Comparison of ENCODE assay signal across 9 cellular contexts in the genomic region with DNA sequence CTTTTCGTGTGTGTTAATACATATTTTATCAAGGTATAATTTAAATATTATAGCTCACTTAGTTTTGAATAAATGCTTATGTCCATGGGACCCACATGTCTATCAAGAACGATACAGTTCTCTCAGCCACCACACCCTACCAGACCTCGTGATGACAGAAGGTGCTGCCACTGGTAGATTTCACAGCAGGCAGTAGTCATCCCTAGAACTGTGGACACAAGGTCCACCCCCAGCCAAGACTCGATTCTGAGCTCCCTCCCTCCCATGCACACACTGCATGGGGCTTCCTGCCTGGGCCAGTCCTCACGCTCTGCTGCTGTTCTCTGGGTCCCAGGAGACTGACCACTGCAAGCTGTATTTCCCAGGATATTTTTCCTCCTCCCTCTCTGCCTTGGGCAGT. TPM values are rescaled to one million over a fixed set of nuclear protein-coding genes. Genes with fewer than 3 reads are reported as not detected.
A peak's percentile ranks its signal among the peaks of the same experiment; 100 is the strongest.
DNase-seq lines count a peak whose midpoint lies in the region; ATAC-seq and TF ChIP-seq lines count a peak whose summit lies in the region.
"Had no signal": no experiment of that assay in that cellular context is flagged by ENCODE, and none has a peak within 500 bp of the region (broad histone marks: within the 10 kb centered on the region; RNA-seq: fewer than 3 reads in every experiment).

No MANE protein-coding gene starts in this region.

- in situ Hi-C loops in brain microvascular endothelial cell (cut with HindIII; ENCODE audit: low pct_ligation_motif_present, low sequenced_read_pairs), result no loop called here
- in situ Hi-C loops in HAP-1 (cut with MboI; ENCODE audit: low sequenced_read_pairs), result no loop called here

- DNase-seq in GM19238 (ENCODE audit: insufficient read length, low spot score), result peak; percentile 25
- peak; percentile 88 for DNase-seq in brain microvascular endothelial cell
- no peak for DNase-seq in HK-2 (ENCODE audit: unreplicated experiment)
- no peak for DNase-seq in hippocampal formation (lab: John Stamatoyannopoulos, UW)
- DNase-seq in HAP-1 (ENCODE audit: low spot score in 2 of 2), result no peak
- no peak for DNase-seq in activated naive CD4-positive, alpha-beta T cell treated with anti-CD3 and anti-CD28 coated beads, Interleukin-2, amount 50 U/mL, for 72 hours (ENCODE audit: low spot score in 2 of 2)
- DNase-seq: pancreas had no signal

- H3K36me3 Mint-ChIP-seq in activated naive CD4-positive, alpha-beta T cell treated with anti-CD3 and anti-CD28 coated beads, Interleukin-2, amount 50 U/mL, for 72 hours, result peaks cover 0 to under 1% of the 10 kb centered on the region in 2 donors

- peak overlapping the region; percentile 8 for H3K9ac ChIP-seq in skeletal muscle satellite cell (ENCODE audit: low read depth, low read length)

- H3K27ac ChIP-seq in brain microvascular endothelial cell, result peak overlapping the region; percentile 44
- H3K27ac ChIP-seq: pancreas had no signal

- TF ChIP-seq CTCF in brain microvascular endothelial cell (IDR thresholded peaks at IDR 0.05; ENCODE audit: low read depth, low read length, missing control alignments), result no peak

- H3K9me3 Mint-ChIP-seq in activated naive CD4-positive, alpha-beta T cell treated with anti-CD3 and anti-CD28 coated beads, Interleukin-2, amount 50 U/mL, for 72 hours, result no peaks in the 10 kb centered on the region

- H3K36me3 ChIP-seq in brain microvascular endothelial cell (replicated peaks) (no peaks in the 10 kb centered on the region), skeletal muscle satellite cell (ENCODE audit: insufficient read depth, low read length) (no peaks in the 10 kb centered on the region), HAP-1 (replicated peaks) (no peaks in the 10 kb centered on the region)
- H3K36me3 ChIP-seq: pancreas had no signal

- H3K4me3 ChIP-seq in brain microvascular endothelial cell (ENCODE audit: low read depth, low read length) (no peak overlapping the region), skeletal muscle satellite cell (ENCODE audit: low read length) (no peak overlapping the region), HAP-1 (no peak overlapping the region)
- H3K4me3 ChIP-seq: pancreas had no signal

- ATAC-seq in HG02973 (IDR thresholded peaks at IDR 0.05; ENCODE audit: unreplicated experiment), result peak; percentile 93
- ATAC-seq in activated naive CD4-positive, alpha-beta T cell treated with anti-CD3 and anti-CD28 coated beads, Interleukin-2, amount 50 U/mL, for 72 hours, result no peak

- H3K4me1 ChIP-seq in skeletal muscle satellite cell (ENCODE audit: control insufficient read depth, insufficient read depth, low read length) (peaks cover 44% of the 10 kb centered on the region), HAP-1 (no peaks in the 10 kb centered on the region)

- peak overlapping the region; percentile 5 for H3K4me2 ChIP-seq in skeletal muscle satellite cell (ENCODE audit: low read length)

- no peaks in the 10 kb centered on the region for H3K9me3 ChIP-seq in skeletal muscle satellite cell (replicated peaks; ENCODE audit: low read length)
- H3K9me3 ChIP-seq in HAP-1, result no peaks in the 10 kb centered on the region
- H3K9me3 ChIP-seq: pancreas had no signal

- H3K27me3 ChIP-seq in brain microvascular endothelial cell (replicated peaks), result no peaks in the 10 kb centered on the region
- no peaks in the 10 kb centered on the region for H3K27me3 ChIP-seq in skeletal muscle satellite cell (ENCODE audit: control insufficient read depth, insufficient read depth, low read length)
- no peaks in the 10 kb centered on the region; the same call in 1 of the 2 replicates for H3K27me3 ChIP-seq in HAP-1 (ENCODE audit: low read depth)
- H3K27me3 ChIP-seq: pancreas had no signal

- no peak overlapping the region for H3K27ac Mint-ChIP-seq in activated naive CD4-positive, alpha-beta T cell treated with anti-CD3 and anti-CD28 coated beads, Interleukin-2, amount 50 U/mL, for 72 hours

RNA-seq across cellular contexts. Expression of a gene that starts 26.5 kb away (rescaled TPM):
- total RNA-seq in skeletal muscle satellite cell (2012; rRNA removed), result 20.8 and 22.1 TPM in 2 replicates
- total RNA-seq in activated naive CD4-positive, alpha-beta T cell treated with anti-CD3 and anti-CD28 coated beads, Interleukin-2, amount 50 U/mL, for 72 hours, result 10 to 100 TPM; 68.1 to 89.3 TPM

Comparison
In these comparisons a context has a peak if more than half of its experiments do, and no peak if none do; other contexts are left out.
1. DNase-seq: peak in GM19238 (single experiment) and brain microvascular endothelial cell (single experiment); none in HK-2 (single experiment), hippocampal formation (0 of 2), HAP-1 (0 of 2) and activated naive CD4-positive, alpha-beta T cell treated with anti-CD3 and anti-CD28 coated beads, Interleukin-2, amount 50 U/mL, for 72 hours (0 of 2).